12 cellular contexts compared by ENCODE assay signal in genomic region chr3:63364909-63365308, GRCh38.
DNase-seq lines count a peak whose midpoint lies in the region; ATAC-seq and TF ChIP-seq lines count a peak whose summit lies in the region.
"Had no signal": no experiment of that assay in that cellular context is flagged by ENCODE, and none has a peak within 500 bp of the region (broad histone marks: within the 10 kb centered on the region; RNA-seq: fewer than 3 reads in every experiment).

No MANE protein-coding gene starts in this region.

- no peak for TF ChIP-seq EP300 in sigmoid colon (IDR thresholded peaks at IDR 0.05)

- no TSS peak for BruUV-seq in Calu3 (replicated peaks; lab: Mats Ljungman, UMichigan)

- no peak for ATAC-seq in natural killer cell
- ATAC-seq in GM18858 (IDR thresholded peaks at IDR 0.05; ENCODE audit: unreplicated experiment): no peak

- H3K4me1 Mint-ChIP-seq in Calu3 (ENCODE audit: low read depth, unreplicated experiment): peaks cover 8% of the 10 kb centered on the region
- H3K4me1 Mint-ChIP-seq in natural killer cell: no peaks in the 10 kb centered on the region

- TF ChIP-seq CTCF in Calu3 (IDR thresholded peaks at IDR 0.05; ENCODE audit: unreplicated experiment) (peak; percentile 23), KMS-11 (conservative IDR thresholded peaks at IDR 0.05; ENCODE audit: low read depth, low read length) (0 out of 2 replicates have a peak, but pooled peaks have one; percentile 19), astrocyte of the cerebellum (IDR thresholded peaks at IDR 0.05; ENCODE audit: low read depth, low read length, missing control alignments) (peak; percentile 35), liver (IDR thresholded peaks at IDR 0.05; ENCODE audit: low read depth, low read length, missing input control) (peak; percentile 16), natural killer cell (IDR thresholded peaks at IDR 0.05) (no peak), sigmoid colon (IDR thresholded peaks at IDR 0.05) (no peak)

- no peak overlapping the region for H2AFZ ChIP-seq in KMS-11 (ENCODE audit: low read depth)

- CTCF ChIA-PET in Calu3 (lab: Charles Lee): interaction anchor here (0.8 to 1.0 kb wide), 3 partner anchors 298 to 454 kb away, joined by 3 to 11 read pairs (median 3); partner anchors contain the start of gene C3orf49

- H3K4me3 Mint-ChIP-seq in Calu3 (ENCODE audit: low read depth, unreplicated experiment): no peak overlapping the region
- no peak overlapping the region for H3K4me3 Mint-ChIP-seq in natural killer cell

- H3K79me2 ChIP-seq in KMS-11 (ENCODE audit: insufficient read depth, low read depth): no peaks in the 10 kb centered on the region

- H3K36me3 ChIP-seq in KMS-11 (ENCODE audit: insufficient read depth): no peaks in the 10 kb centered on the region
- H3K36me3 ChIP-seq in liver (ENCODE audit: control insufficient read depth in 4 of 4, insufficient read depth in 3 of 4, low read depth in 1 of 4, low read length in 3 of 4): no peaks in the 10 kb centered on the region
- no peaks in the 10 kb centered on the region for H3K36me3 ChIP-seq in sigmoid colon
- H3K36me3 ChIP-seq: HAP-1 had no signal

- H3K27me3 ChIP-seq in KMS-11 (ENCODE audit: insufficient read depth, low read depth): no peaks in the 10 kb centered on the region
- H3K27me3 ChIP-seq in liver (ENCODE audit: control insufficient read depth in 4 of 4, insufficient read depth in 4 of 4, low read length in 3 of 4): peaks cover 0 to 4% (median 0%) of the 10 kb centered on the region in 4 donors
- no peaks in the 10 kb centered on the region for H3K27me3 ChIP-seq in sigmoid colon

- H3K9me3 Mint-ChIP-seq in Calu3 (ENCODE audit: low read depth, unreplicated experiment): no peaks in the 10 kb centered on the region
- H3K9me3 Mint-ChIP-seq in natural killer cell: peaks cover 2% of the 10 kb centered on the region in 2 donors

- no peak overlapping the region for H3K4me3 ChIP-seq in KMS-11 (IDR thresholded peaks at IDR 0.05; ENCODE audit: insufficient read depth, low read depth, low read length)
- no peak overlapping the region for H3K4me3 ChIP-seq in astrocyte of the cerebellum (ENCODE audit: low read depth, low read length)
- H3K4me3 ChIP-seq in liver (ENCODE audit: low read depth in 1 of 3, low read length in 3 of 3): no peak overlapping the region
- H3K4me3 ChIP-seq in sigmoid colon: no peak overlapping the region
- H3K4me3 ChIP-seq: HAP-1 had no signal

- H3K36me3 Mint-ChIP-seq in Calu3 (ENCODE audit: insufficient read depth, unreplicated experiment): no peaks in the 10 kb centered on the region
- no peaks in the 10 kb centered on the region for H3K36me3 Mint-ChIP-seq in natural killer cell

- WGBS in liver: 66% methylated on average over 2 of the region's 2 CpGs
- WGBS in sigmoid colon, 2 donors: 69 to 75% methylated on average over 2 of the region's 2 CpGs

- in situ Hi-C loops in astrocyte of the cerebellum (cut with HindIII; ENCODE audit: low sequenced_read_pairs): loop anchor here (10.0 kb wide), 2 partner anchors 60 to 440 kb away; no protein-coding TSS in a partner anchor

- H3K27ac ChIP-seq in KMS-11: no peak overlapping the region
- no peak overlapping the region for H3K27ac ChIP-seq in liver (ENCODE audit: low read depth in 1 of 2, low read length in 2 of 2)
- H3K27ac ChIP-seq in sigmoid colon: no peak overlapping the region

- DNase-seq in Calu3 (peak; percentile 28), astrocyte of the cerebellum (ENCODE audit: low read depth) (no peak), natural killer cell (no peak), sigmoid colon (no peak)
- no peak for DNase-seq in NK-92 treated with Interleukin-12 subunit alpha and Interleukin-12 subunit beta, amount 100 ng/mL, for 24 hours (lab: John Stamatoyannopoulos, UW)
- DNase-seq: NCI-H2029; stimulated activated CD4-positive, alpha-beta T cell treated with anti-CD3 and anti-CD28 coated beads, Interleukin-12 subunit alpha, Interleukin-12 subunit beta, amount 100 ng/mL, for 4 hours; stimulated activated naive CD4-positive, alpha-beta T cell treated with Interleukin-2 at 50 U/mL for 16 hours had no signal

- H4K20me1 ChIP-seq in KMS-11 (ENCODE audit: insufficient read depth): no peaks in the 10 kb centered on the region

- no peak for TF ChIP-seq RAD21 in liver (IDR thresholded peaks at IDR 0.05)

- peaks cover 24% of the 10 kb centered on the region for H3K27me3 Mint-ChIP-seq in Calu3 (ENCODE audit: unreplicated experiment)
- no peaks in the 10 kb centered on the region for H3K27me3 Mint-ChIP-seq in natural killer cell (ENCODE audit: low read depth in 2 of 2)

- no peak overlapping the region for H3K4me2 ChIP-seq in KMS-11

- H3K9ac ChIP-seq in KMS-11 (no peak overlapping the region), liver (ENCODE audit: low read depth in 1 of 2, low read length in 2 of 2) (no peak overlapping the region)

- no peaks in the 10 kb centered on the region for H3K4me1 ChIP-seq in KMS-11 (ENCODE audit: low read depth, poor library complexity, severe bottlenecking)
- H3K4me1 ChIP-seq in liver (ENCODE audit: control insufficient read depth in 4 of 4, insufficient read depth in 4 of 4, low read length in 3 of 4): no peaks in the 10 kb centered on the region
- H3K4me1 ChIP-seq in sigmoid colon: no peaks in the 10 kb centered on the region
- H3K4me1 ChIP-seq: HAP-1 had no signal

- H3K27ac Mint-ChIP-seq in Calu3 (ENCODE audit: unreplicated experiment) (no peak overlapping the region), natural killer cell (no peak overlapping the region)

- TF ChIP-seq POLR2A in sigmoid colon (IDR thresholded peaks at IDR 0.05): no peak

- H3K9me3 ChIP-seq in liver (ENCODE audit: control insufficient read depth in 4 of 4, low read length in 3 of 4): no peaks in the 10 kb centered on the region
- H3K9me3 ChIP-seq in sigmoid colon: no peaks in the 10 kb centered on the region
- H3K9me3 ChIP-seq: HAP-1 had no signal

- intact Hi-C loops in Calu3 (cut with micrococcal nuclease; ENCODE audit: unreplicated experiment) (loop anchor here (1.0 to 2.0 kb wide), 2 partner anchors 298 to 453 kb away; no protein-coding TSS in a partner anchor), natural killer cell (cut with micrococcal nuclease) (no loop called here), sigmoid colon (cut with DNase I) (no loop called here)

TF ChIP-seq in liver, 16 proteins besides CTCF, POLR2A, EP300 and RAD21:
- TF ChIP-seq ZBTB33 (IDR thresholded peaks at IDR 0.05) (no peak), JUND (IDR thresholded peaks at IDR 0.05) (no peak), RXRA (IDR thresholded peaks at IDR 0.05) (no peak), HNF4A (conservative IDR thresholded peaks at IDR 0.05) (no peak), NR2F2 (IDR thresholded peaks at IDR 0.05) (no peak), TAF1 (conservative IDR thresholded peaks at IDR 0.05) (no peak), GABPA (IDR thresholded peaks at IDR 0.05 in 1 of 2, conservative IDR thresholded peaks at IDR 0.05 in 1 of 2) (no peak), YY1 (IDR thresholded peaks at IDR 0.05) (no peak), SP1 (IDR thresholded peaks at IDR 0.05) (no peak), HNF4G (IDR thresholded peaks at IDR 0.05) (no peak)
- TF ChIP-seq, protein P1, sequence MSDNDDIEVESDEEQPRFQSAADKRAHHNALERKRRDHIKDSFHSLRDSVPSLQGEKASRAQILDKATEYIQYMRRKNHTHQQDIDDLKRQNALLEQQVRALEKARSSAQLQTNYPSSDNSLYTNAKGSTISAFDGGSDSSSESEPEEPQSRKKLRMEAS (IDR thresholded peaks at IDR 0.05): no peak
- TF ChIP-seq, protein P2, sequence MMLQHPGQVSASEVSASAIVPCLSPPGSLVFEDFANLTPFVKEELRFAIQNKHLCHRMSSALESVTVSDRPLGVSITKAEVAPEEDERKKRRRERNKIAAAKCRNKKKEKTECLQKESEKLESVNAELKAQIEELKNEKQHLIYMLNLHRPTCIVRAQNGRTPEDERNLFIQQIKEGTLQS (IDR thresholded peaks at IDR 0.05): no peak
TF ChIP-seq in liver: peak in this region for 0.

Comparison
In these comparisons a context has a peak if more than half of its experiments do, and no peak if none do; other contexts are left out.
1. CTCF ChIP-seq: peak in Calu3 (single experiment), KMS-11 (single experiment), astrocyte of the cerebellum (single experiment) and liver (single experiment); none in natural killer cell (single experiment) and sigmoid colon (0 of 4).